In genomic region chr15:40266828-40267304, GRCh38 we compare ENCODE assay signal across 9 cellular contexts. TPM values are rescaled to one million over a fixed set of nuclear protein-coding genes. Genes with fewer than 3 reads are reported as not detected.
DNase-seq lines count a peak whose midpoint lies in the region; ATAC-seq, FAIRE-seq and TF ChIP-seq lines count a peak whose summit lies in the region.
"Had no signal": no experiment of that assay in that cellular context is flagged by ENCODE, and none has a peak within 500 bp of the region (broad histone marks: within the 10 kb centered on the region; RNA-seq: fewer than 3 reads in every experiment).

No MANE protein-coding gene starts in this region.

- H3K27me3 ChIP-seq in heart left ventricle (no peaks in the 10 kb centered on the region), left ventricle myocardium inferior (ENCODE audit: low read depth) (no peaks in the 10 kb centered on the region), keratinocyte (ENCODE audit: control insufficient read depth, extremely low read depth, insufficient read depth, low read length) (no peaks in the 10 kb centered on the region), vagina (no peaks in the 10 kb centered on the region)

- FAIRE-seq in keratinocyte (lab: Jason Lieb, UNC): peak; percentile 97

- no peak overlapping the region for H3K27ac ChIP-seq in heart left ventricle
- H3K27ac ChIP-seq in left ventricle myocardium inferior (replicated peaks): no peak overlapping the region
- H3K27ac ChIP-seq in keratinocyte (ENCODE audit: control insufficient read depth, insufficient read depth, low read length): peak overlapping the region; percentile 75
- peak overlapping the region; percentile 87 for H3K27ac ChIP-seq in vagina

- ATAC-seq in heart left ventricle (peak in 3 of 4 donors; percentile 57 to 78 (median 69)), GM19395 (IDR thresholded peaks at IDR 0.05; ENCODE audit: unreplicated experiment) (no peak), HG03175 (IDR thresholded peaks at IDR 0.05; ENCODE audit: unreplicated experiment) (no peak)

- DNase-seq in heart left ventricle: no peak
- no peak for DNase-seq in left ventricle myocardium inferior
- peak; percentile 40 for DNase-seq in UCSD-AML1 (lab: John Stamatoyannopoulos, UW; ENCODE audit: unreplicated experiment)
- DNase-seq in keratinocyte (ENCODE audit: low read depth, low spot score): peak; percentile 83
- DNase-seq in vagina (ENCODE audit: extremely low spot score in 2 of 2): peak in 1 of 2 donors; percentile 97
- no peak for DNase-seq in NCI-H526 treated with DMSO at 0.1 percent for 48 hours (lab: John Stamatoyannopoulos, UW)
- DNase-seq: DMS153 had no signal

- TF ChIP-seq POLR2A in heart left ventricle (IDR thresholded peaks at IDR 0.05): no peak
- TF ChIP-seq POLR2A in vagina (IDR thresholded peaks at IDR 0.05): no peak

- TF ChIP-seq CTCF in heart left ventricle (IDR thresholded peaks at IDR 0.05) (no peak), left ventricle myocardium inferior (IDR thresholded peaks at IDR 0.05; ENCODE audit: borderline replicate concordance) (no peak), keratinocyte (optimal IDR thresholded peaks at IDR 0.05 in 1 of 3, IDR thresholded peaks at IDR 0.05 in 1 of 3, conservative IDR thresholded peaks at IDR 0.05 in 1 of 3; ENCODE audit: extremely low read depth in 1 of 3, insufficient read depth in 2 of 3, low read length in 3 of 3) (no peak), vagina (IDR thresholded peaks at IDR 0.05) (no peak)

- H3K9me3 ChIP-seq in heart left ventricle (no peaks in the 10 kb centered on the region), left ventricle myocardium inferior (replicated peaks) (no peaks in the 10 kb centered on the region), keratinocyte (ENCODE audit: control insufficient read depth, low read depth, low read length) (no peaks in the 10 kb centered on the region), vagina (no peaks in the 10 kb centered on the region)

- no peaks in the 10 kb centered on the region for H3K9me1 ChIP-seq in keratinocyte (ENCODE audit: control insufficient read depth, extremely low read depth, insufficient read depth, low read length)

- H3K4me3 ChIP-seq in heart left ventricle (no peak overlapping the region), left ventricle myocardium inferior (no peak overlapping the region), keratinocyte (ENCODE audit: control insufficient read depth in 2 of 3, extremely low read depth in 1 of 3, insufficient read depth in 2 of 3, low read depth in 1 of 3, low read length in 3 of 3) (no peak overlapping the region), vagina (no peak overlapping the region)

- intact Hi-C loops in heart left ventricle (cut with DNase I): no loop called here
- intact Hi-C loops in left ventricle myocardium inferior (cut with micrococcal nuclease): no loop called here
- intact Hi-C loops in vagina (cut with DNase I): no loop called here

- 40 to 58% (median 47%) methylated on average over 7 of the region's 7 CpGs for WGBS in heart left ventricle, 4 donors

- dilution Hi-C loops in keratinocyte (cut with MboI; ENCODE audit: extremely low pct_ligation_motif_present, low sequenced_read_pairs): no loop called here

- peak overlapping the region; percentile 22 for H3K4me2 ChIP-seq in keratinocyte (ENCODE audit: control insufficient read depth, extremely low read depth, insufficient read depth, low read depth, low read length)

- H3K4me1 ChIP-seq in heart left ventricle: no peaks in the 10 kb centered on the region
- no peaks in the 10 kb centered on the region for H3K4me1 ChIP-seq in left ventricle myocardium inferior
- H3K4me1 ChIP-seq in keratinocyte (ENCODE audit: control insufficient read depth, extremely low read depth, insufficient read depth, low read length): peaks cover 14% of the 10 kb centered on the region
- peaks cover 44% of the 10 kb centered on the region for H3K4me1 ChIP-seq in vagina

- peak overlapping the region; percentile 52 for H3K9ac ChIP-seq in keratinocyte (ENCODE audit: control insufficient read depth, extremely low read depth, insufficient read depth, low read length)

- no peaks in the 10 kb centered on the region for H3K79me2 ChIP-seq in keratinocyte (ENCODE audit: control insufficient read depth, insufficient read depth, low read length)

- no peaks in the 10 kb centered on the region for H3K36me3 ChIP-seq in heart left ventricle
- H3K36me3 ChIP-seq in left ventricle myocardium inferior: no peaks in the 10 kb centered on the region
- H3K36me3 ChIP-seq in keratinocyte (ENCODE audit: control insufficient read depth in 2 of 2, extremely low read depth in 1 of 2, insufficient read depth in 2 of 2, low read length in 2 of 2): peaks cover 31 to 41% of the 10 kb centered on the region in 2 experiments
- no peaks in the 10 kb centered on the region for H3K36me3 ChIP-seq in vagina

- no peak overlapping the region for H2AFZ ChIP-seq in keratinocyte (ENCODE audit: control insufficient read depth, low read length)

- H4K20me1 ChIP-seq in keratinocyte (ENCODE audit: control insufficient read depth, extremely low read depth, insufficient read depth, low read length): peaks cover 3% of the 10 kb centered on the region

RNA-seq across cellular contexts. Expression of gene ANKRD63, which starts 16.0 kb away (rescaled TPM):
- total RNA-seq in heart left ventricle: under 1 TPM in 5 of 9 donors, not detected in 4; 0.27 to 0.57 (median 0.45) TPM
- polyA plus RNA-seq in heart left ventricle: not detected
- total RNA-seq in left ventricle myocardium inferior: not detected
- not detected in 3 replicates for polyA plus RNA-seq in keratinocyte
- polyA plus RNA-seq in keratinocyte (2011; ENCODE audit: low read depth): not detected
- polyA plus RNA-seq in keratinocyte (2011; cell fraction: cytosol; rRNA removed): not detected in 2 replicates
- polyA plus RNA-seq in keratinocyte (2011; cell fraction: nucleus; rRNA removed): not detected in 2 replicates
- polyA plus RNA-seq in keratinocyte (2012; ENCODE audit: low replicate concordance): not detected in 2 replicates
- polyA minus RNA-seq in keratinocyte: not detected in 3 replicates
- not detected for polyA minus RNA-seq in keratinocyte (2011; cell fraction: cytosol; rRNA and poly(A)+ RNA removed)
- not detected in 2 replicates for polyA minus RNA-seq in keratinocyte (2011; cell fraction: nucleus; rRNA and poly(A)+ RNA removed)
- not detected for total RNA-seq in vagina

RNA-seq across cellular contexts. Expression of gene PAK6, which starts 28.0 kb away (rescaled TPM):
- total RNA-seq in heart left ventricle (10 to 100 TPM in 2 of 9 donors, 1 to 10 TPM in 7; 5.0 to 17.4 (median 8.0) TPM), left ventricle myocardium inferior (8.2 TPM), vagina (19.9 TPM)
- polyA plus RNA-seq in heart left ventricle (1 to 10 TPM in 1 of 2 donors, under 1 TPM in 1; 0.93 to 3.8 TPM), keratinocyte (9.6 to 19.2 TPM (median 11.5 TPM) in 3 replicates)
- 4.4 TPM for polyA plus RNA-seq in keratinocyte (2011; ENCODE audit: low read depth)
- polyA plus RNA-seq in keratinocyte (2011; cell fraction: cytosol; rRNA removed): 8.9 and 16.2 TPM in 2 replicates
- 19.8 and 25.6 TPM in 2 replicates for polyA plus RNA-seq in keratinocyte (2011; cell fraction: nucleus; rRNA removed)
- polyA plus RNA-seq in keratinocyte (2012; ENCODE audit: low replicate concordance): 11.2 and 18.3 TPM in 2 replicates
- polyA minus RNA-seq in keratinocyte: 14.0 to 20.3 TPM (median 15.3 TPM) in 3 replicates
- 51.4 TPM for polyA minus RNA-seq in keratinocyte (2011; cell fraction: cytosol; rRNA and poly(A)+ RNA removed)
- 15.9 and 22.1 TPM in 2 replicates for polyA minus RNA-seq in keratinocyte (2011; cell fraction: nucleus; rRNA and poly(A)+ RNA removed)

RNA-seq across cellular contexts. Expression of gene PLCB2, which starts 40.9 kb away (rescaled TPM):
- 10 to 100 TPM in 2 of 9 donors, 1 to 10 TPM in 7; 1.6 to 46.2 (median 4.8) TPM for total RNA-seq in heart left ventricle
- polyA plus RNA-seq in heart left ventricle: 1 to 10 TPM; 3.5 to 7.7 TPM
- 8.5 TPM for total RNA-seq in left ventricle myocardium inferior
- 0.52 to 1.1 TPM (median 0.73 TPM) in 3 replicates for polyA plus RNA-seq in keratinocyte
- not detected for polyA plus RNA-seq in keratinocyte (2011; ENCODE audit: low read depth)
- polyA plus RNA-seq in keratinocyte (2011; cell fraction: cytosol; rRNA removed): 0.69 and 0.72 TPM in 2 replicates
- 0.73 and 1.3 TPM in 2 replicates for polyA plus RNA-seq in keratinocyte (2011; cell fraction: nucleus; rRNA removed)
- 0.23 and 1.4 TPM in 2 replicates for polyA plus RNA-seq in keratinocyte (2012; ENCODE audit: low replicate concordance)
- 0.40 to 0.69 TPM in 2 of 3 replicates, not detected in the other for polyA minus RNA-seq in keratinocyte
- polyA minus RNA-seq in keratinocyte (2011; cell fraction: cytosol; rRNA and poly(A)+ RNA removed): not detected
- not detected in 2 replicates for polyA minus RNA-seq in keratinocyte (2011; cell fraction: nucleus; rRNA and poly(A)+ RNA removed)
- total RNA-seq in vagina: 14.0 TPM

RNA-seq across cellular contexts. Expression of gene INAFM2, which starts 56.6 kb away (rescaled TPM):
- total RNA-seq in heart left ventricle: 10 to 100 TPM; 28.6 to 92.7 (median 40.1) TPM
- polyA plus RNA-seq in heart left ventricle: 10 to 100 TPM; 27.9 to 34.8 TPM
- total RNA-seq in left ventricle myocardium inferior: 52.7 TPM
- 9.1 to 15.2 TPM (median 13.5 TPM) in 3 replicates for polyA plus RNA-seq in keratinocyte
- 2.5 TPM for polyA plus RNA-seq in keratinocyte (2011; ENCODE audit: low read depth)
- 8.5 and 17.1 TPM in 2 replicates for polyA plus RNA-seq in keratinocyte (2011; cell fraction: cytosol; rRNA removed)
- polyA plus RNA-seq in keratinocyte (2011; cell fraction: nucleus; rRNA removed): 17.2 and 18.4 TPM in 2 replicates
- polyA plus RNA-seq in keratinocyte (2012; ENCODE audit: low replicate concordance): 7.8 and 18.3 TPM in 2 replicates
- 4.8 to 6.7 TPM (median 6.4 TPM) in 3 replicates for polyA minus RNA-seq in keratinocyte
- 10.7 TPM for polyA minus RNA-seq in keratinocyte (2011; cell fraction: cytosol; rRNA and poly(A)+ RNA removed)
- 4.6 and 5.9 TPM in 2 replicates for polyA minus RNA-seq in keratinocyte (2011; cell fraction: nucleus; rRNA and poly(A)+ RNA removed)
- 5.2 TPM for total RNA-seq in vagina

Comparison
In these comparisons a context has a peak if more than half of its experiments do, and no peak if none do; other contexts are left out.
1. ATAC-seq: peak in heart left ventricle (3 of 4); none in GM19395 (single experiment) and HG03175 (single experiment).
2. DNase-seq: peak in UCSD-AML1 (single experiment) and keratinocyte (single experiment); none in heart left ventricle (0 of 5), left ventricle myocardium inferior (single experiment) and NCI-H526 treated with DMSO at 0.1 percent for 48 hours (single experiment).
3. H3K27ac ChIP-seq: peak in keratinocyte (single experiment) and vagina (single experiment); none in heart left ventricle (0 of 12) and left ventricle myocardium inferior (single experiment).